ENCODE assay signal across 31 cellular contexts in the genomic region with DNA sequence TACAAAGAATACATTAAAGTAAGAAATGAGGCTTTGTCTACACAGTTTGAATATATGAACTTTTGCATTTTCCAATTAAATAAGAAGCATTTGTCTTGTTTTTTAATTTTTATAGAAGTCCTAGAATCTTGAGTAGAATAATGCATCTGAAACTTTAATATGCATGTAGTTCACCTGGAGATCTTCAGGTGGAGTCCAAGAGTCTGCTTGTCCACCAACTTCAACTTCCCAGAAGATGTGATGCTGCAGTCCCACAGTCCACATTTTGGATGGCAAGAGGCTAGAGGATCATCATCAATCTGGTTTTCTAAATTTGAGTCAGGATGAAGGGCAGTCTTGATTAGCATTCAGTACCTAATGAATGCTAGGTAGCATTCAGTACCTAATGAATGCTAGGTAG.
"Had no signal": no experiment of that assay in that cellular context is flagged by ENCODE, and none has a peak within 500 bp of the region (broad histone marks: within the 10 kb centered on the region; RNA-seq: fewer than 3 reads in every experiment).

No MANE protein-coding gene starts in this region.

- H3K27me3 Mint-ChIP-seq: activated CD4-positive, alpha-beta T cell treated with anti-CD3 and anti-CD28 coated beads, Interleukin-2, amount 10 ng/mL, durations not matched to agents 7 days and 5 days; activated CD8-positive, alpha-beta T cell treated with anti-CD3 and anti-CD28 coated beads for 36 hours; central memory CD8-positive, alpha-beta T cell; dendritic cell treated with granulocyte-macrophage colony-stimulating factor and Interleukin-4, amounts not matched to agents 40 ng/mL and 50 ng/mL, for 4 days; stimulated activated memory B cell treated with anti-CD40 and anti-IgM and Interleukin-4, amounts not matched to agents 10 μg/mL and 1 μg/mL and 100 μg/mL, for 72 hours; stimulated activated naive CD8-positive, alpha-beta T cell treated with anti-CD3 and anti-CD28 coated beads, Interleukin-15, amount 100 ng/mL, for 72 hours had no signal

- H3K36me3 ChIP-seq: gastrocnemius medialis, pancreas, prostate gland, sigmoid colon, vagina, WERI-Rb-1 had no signal

- H3K27me3 ChIP-seq: gastrocnemius medialis, pancreas, sigmoid colon, vagina had no signal

- H3K4me1 ChIP-seq: pancreas, prostate gland, sigmoid colon, vagina had no signal

- H3K9me3 Mint-ChIP-seq: activated CD4-positive, alpha-beta T cell treated with anti-CD3 and anti-CD28 coated beads, Interleukin-2, amount 10 ng/mL, durations not matched to agents 7 days and 5 days; activated T-cell treated with anti-CD3 and anti-CD28 coated beads, Interleukin-2, amount 50 U/mL, for 4 hours; activated T-helper 2 cell treated with anti-CD3 and anti-CD28 coated beads, Interferon-gamma antibody, Interleukin-2, Interleukin-4, amounts not matched to agents 10 μg/mL and 5 μg/mL and 100 μg/mL, durations not matched to agents 14 hours and 24 hours and 36 hours; mesothelial cell of epicardium; stimulated activated memory B cell treated with anti-CD40 and anti-IgM and Interleukin-4, amounts not matched to agents 10 μg/mL and 1 μg/mL and 100 μg/mL, for 72 hours; T-helper 1 cell treated with Interleukin-12 subunit alpha and Interleukin-12 subunit beta and Interleukin-4 antibody, amounts not matched to agents 30 μg/mL and 1 μg/mL, for 36 hours; type B pancreatic cell had no signal

- H3K9me3 ChIP-seq: gastrocnemius medialis, pancreas, prostate gland, sigmoid colon, vagina had no signal

- H3K4me3 Mint-ChIP-seq: activated CD4-positive, alpha-beta T cell treated with anti-CD3 and anti-CD28 coated beads, Interleukin-2, amount 10 ng/mL, durations not matched to agents 7 days and 5 days; activated CD8-positive, alpha-beta T cell treated with anti-CD3 and anti-CD28 coated beads for 36 hours; activated T-cell treated with anti-CD3 and anti-CD28 coated beads, Interleukin-2, amount 50 U/mL, for 4 hours; central memory CD8-positive, alpha-beta T cell; dendritic cell treated with granulocyte-macrophage colony-stimulating factor and Interleukin-4, amounts not matched to agents 40 ng/mL and 50 ng/mL, for 4 days; mesothelial cell of epicardium; naive B cell; stimulated activated memory B cell treated with anti-CD40 and anti-IgM and Interleukin-4, amounts not matched to agents 10 μg/mL and 1 μg/mL and 100 μg/mL, for 72 hours; stimulated activated naive CD8-positive, alpha-beta T cell treated with anti-CD3 and anti-CD28 coated beads, Interleukin-15, amount 100 ng/mL, for 72 hours; T-helper 1 cell treated with Interleukin-12 subunit alpha and Interleukin-12 subunit beta and Interleukin-4 antibody, amounts not matched to agents 30 μg/mL and 1 μg/mL, for 36 hours; type B pancreatic cell had no signal

- H3K27ac ChIP-seq: gastrocnemius medialis, pancreas, prostate gland, sigmoid colon, vagina, WERI-Rb-1 had no signal

- H3K4me3 ChIP-seq: gastrocnemius medialis, pancreas, prostate gland, sigmoid colon, vagina had no signal

- H3K4me1 Mint-ChIP-seq: activated CD4-positive, alpha-beta T cell treated with anti-CD3 and anti-CD28 coated beads, Interleukin-2, amount 10 ng/mL, durations not matched to agents 7 days and 5 days; central memory CD8-positive, alpha-beta T cell; mesothelial cell of epicardium; naive B cell; stimulated activated memory B cell treated with anti-CD40 and anti-IgM and Interleukin-4, amounts not matched to agents 10 μg/mL and 1 μg/mL and 100 μg/mL, for 72 hours; stimulated activated naive CD8-positive, alpha-beta T cell treated with anti-CD3 and anti-CD28 coated beads, Interleukin-15, amount 100 ng/mL, for 72 hours had no signal

- H3K36me3 Mint-ChIP-seq: mesothelial cell of epicardium; naive B cell; stimulated activated memory B cell treated with anti-CD40 and anti-IgM and Interleukin-4, amounts not matched to agents 10 μg/mL and 1 μg/mL and 100 μg/mL, for 72 hours; type B pancreatic cell had no signal

- H3K27ac Mint-ChIP-seq: activated CD4-positive, alpha-beta T cell treated with anti-CD3 and anti-CD28 coated beads, Interleukin-2, amount 10 ng/mL, durations not matched to agents 7 days and 5 days; activated CD8-positive, alpha-beta T cell treated with anti-CD3 and anti-CD28 coated beads for 36 hours; activated naive CD4-positive, alpha-beta T cell treated with anti-CD3 and anti-CD28 coated beads, Interleukin-2, amount 50 U/mL, for 72 hours; activated T-helper 2 cell treated with anti-CD3 and anti-CD28 coated beads, Interferon-gamma antibody, Interleukin-2, Interleukin-4, amounts not matched to agents 10 μg/mL and 5 μg/mL and 100 μg/mL, durations not matched to agents 14 hours and 24 hours and 36 hours; dendritic cell treated with granulocyte-macrophage colony-stimulating factor and Interleukin-4, amounts not matched to agents 40 ng/mL and 50 ng/mL, for 4 days; mesothelial cell of epicardium; naive B cell; stimulated activated memory B cell treated with anti-CD40 and anti-IgM and Interleukin-4, amounts not matched to agents 10 μg/mL and 1 μg/mL and 100 μg/mL, for 72 hours; stimulated activated naive CD8-positive, alpha-beta T cell treated with anti-CD3 and anti-CD28 coated beads, Interleukin-15, amount 100 ng/mL, for 72 hours; T-helper 1 cell treated with Interleukin-12 subunit alpha and Interleukin-12 subunit beta and Interleukin-4 antibody, amounts not matched to agents 30 μg/mL and 1 μg/mL, for 36 hours; type B pancreatic cell had no signal

- DNase-seq: activated CD4-positive, alpha-beta T cell treated with anti-CD3 and anti-CD28 coated beads, Interleukin-2, amount 10 ng/mL, durations not matched to agents 7 days and 5 days; activated CD8-positive, alpha-beta T cell treated with anti-CD3 and anti-CD28 coated beads for 36 hours; activated naive CD4-positive, alpha-beta T cell; activated T-cell treated with anti-CD3 and anti-CD28 coated beads, Interleukin-2, amount 50 U/mL, for 4 hours; gastrocnemius medialis; glutamatergic neuron; islet precursor cell; left cardiac atrium; left ventricle myocardium superior; naive B cell; pancreas; retina; sigmoid colon; small intestine; stimulated activated CD4-positive, alpha-beta T cell treated with anti-CD3 and anti-CD28 coated beads, Interleukin-4, amount 100 ng/mL, for 24 hours; stimulated activated CD8-positive, alpha-beta memory T cell treated with anti-CD3 and anti-CD28 coated beads, Interleukin-4, amount 100 ng/mL, for 48 hours; stimulated activated naive CD8-positive, alpha-beta T cell treated with anti-CD3 and anti-CD28 coated beads, Interleukin-15, amount 100 ng/mL, for 72 hours; substantia nigra; T-helper 9 cell; WERI-Rb-1 had no signal

- ATAC-seq: activated CD4-positive, CD25-positive, alpha-beta regulatory T cell treated with anti-CD3 and anti-CD28 coated beads, Interleukin-2, amount 50 U/mL, for 24 hours; activated CD8-positive, alpha-beta T cell treated with anti-CD3 and anti-CD28 coated beads for 36 hours; activated naive CD4-positive, alpha-beta T cell treated with anti-CD3 and anti-CD28 coated beads, Interleukin-2, amount 50 U/mL, for 72 hours; activated T-cell treated with anti-CD3 and anti-CD28 coated beads, Interleukin-2, amount 50 U/mL, for 4 hours; gastrocnemius medialis; left cardiac atrium; left ventricle myocardium superior; pancreas; stimulated activated memory B cell treated with anti-CD40 and anti-IgM and Interleukin-4, amounts not matched to agents 10 μg/mL and 1 μg/mL and 100 μg/mL, for 72 hours; stimulated activated naive CD8-positive, alpha-beta T cell treated with anti-CD3 and anti-CD28 coated beads, Interleukin-15, amount 100 ng/mL, for 72 hours had no signal
